20 cellular contexts compared by ENCODE assay signal in genomic region chr2:7333189-7333588, GRCh38.
DNase-seq lines count a peak whose midpoint lies in the region; ATAC-seq, FAIRE-seq and TF ChIP-seq lines count a peak whose summit lies in the region.
"Had no signal": no experiment of that assay in that cellular context is flagged by ENCODE, and none has a peak within 500 bp of the region (broad histone marks: within the 10 kb centered on the region; RNA-seq: fewer than 3 reads in every experiment).

No MANE protein-coding gene starts in this region.

- ATAC-seq in A549 (no peak), HG02623 (IDR thresholded peaks at IDR 0.05; ENCODE audit: unreplicated experiment) (no peak)

- peaks cover 1% of the 10 kb centered on the region for H3K27me3 Mint-ChIP-seq in glutamatergic neuron (ENCODE audit: unreplicated experiment)

- H3K56ac ChIP-seq in H1 (replicated peaks; ENCODE audit: insufficient read length, low read depth, low read length): no peak overlapping the region

- no peak overlapping the region for H3K4me3 Mint-ChIP-seq in glutamatergic neuron (ENCODE audit: unreplicated experiment)
- H3K4me3 Mint-ChIP-seq: B cell; CD4-positive, alpha-beta T cell; HFFc6 had no signal

- H3K4me2 ChIP-seq in A549: no peak overlapping the region
- no peak overlapping the region for H3K4me2 ChIP-seq in H1 (ENCODE audit: insufficient read depth in 1 of 2, low read depth in 2 of 2, low read length in 2 of 2)

- no peak overlapping the region for H2BK15ac ChIP-seq in H1 (ENCODE audit: low read length)

- no peaks in the 10 kb centered on the region for H3K36me3 Mint-ChIP-seq in glutamatergic neuron (ENCODE audit: unreplicated experiment)

- no peak overlapping the region for H4K5ac ChIP-seq in H1 (ENCODE audit: insufficient read length, low read depth, low read length)

- H2BK120ac ChIP-seq in H1 (replicated peaks; ENCODE audit: low read depth, low read length): no peak overlapping the region

- CTCF ChIA-PET in A549 (lab: Yijun Ruan, JAX): no interaction called here
- CTCF ChIA-PET in H1 (lab: Charles Lee; ENCODE audit: partially characterized antibody): no interaction called here

- TF ChIP-seq CTCF in A549 (IDR thresholded peaks at IDR 0.05) (no peak), H1 (IDR thresholded peaks at IDR 0.05; ENCODE audit: control extremely low read depth in 1 of 3, insufficient read depth in 1 of 3, low read depth in 1 of 3, low read length in 3 of 3) (no peak), glutamatergic neuron (IDR thresholded peaks at IDR 0.05; ENCODE audit: partially characterized antibody, unreplicated experiment) (no peak), foreskin fibroblast (IDR thresholded peaks at IDR 0.05; ENCODE audit: low read depth, low read length) (no peak)

- H3K27ac ChIP-seq in A549 (no peak overlapping the region), H1 (ENCODE audit: low read depth, low read length) (no peak overlapping the region), substantia nigra (ENCODE audit: low read depth, low read length, poor library complexity, severe bottlenecking) (no peak overlapping the region)

- POLR2A ChIA-PET in A549 (lab: Yijun Ruan, JAX) (no interaction called here), H1 (lab: Charles Lee; ENCODE audit: partially characterized antibody) (no interaction called here)

- no peaks in the 10 kb centered on the region for H3K23me2 ChIP-seq in H1 (ENCODE audit: low read depth, low read length)

- no peak overlapping the region for H3K14ac ChIP-seq in H1 (ENCODE audit: insufficient read length)

- H3K4me3 ChIP-seq in A549 (no peak overlapping the region), H1 (ENCODE audit: extremely low read depth in 1 of 4, insufficient read depth in 2 of 4, low read depth in 3 of 4, low read length in 4 of 4) (no peak overlapping the region), foreskin fibroblast (ENCODE audit: low read depth in 1 of 2, low read length in 2 of 2) (no peak overlapping the region)

- no peak overlapping the region for H2BK12ac ChIP-seq in H1 (ENCODE audit: low read depth, low read length)

- H3K23ac ChIP-seq in H1 (ENCODE audit: insufficient read length): no peak overlapping the region

- TF ChIP-seq POLR2A in A549 (IDR thresholded peaks at IDR 0.05; ENCODE audit: low read length) (no peak), H1 (IDR thresholded peaks at IDR 0.05; ENCODE audit: control extremely low read depth in 1 of 2, low read depth in 2 of 2, low read length in 2 of 2) (no peak)

- H2AK5ac ChIP-seq in H1 (ENCODE audit: low read depth, low read length): no peak overlapping the region

- H3K4me1 ChIP-seq in A549 (no peaks in the 10 kb centered on the region), H1 (replicated peaks in 1 of 4; ENCODE audit: control insufficient read depth in 3 of 4, insufficient read depth in 4 of 4, low read length in 3 of 4) (no peaks in the 10 kb centered on the region)

- WGBS in A549 (ENCODE audit: missing lambda C conversion rate): 3% methylated on average over 2 of the region's 2 CpGs
- WGBS in H1 (ENCODE audit: extremely low coverage in 1 of 2, insufficient coverage in 1 of 2, insufficient read length in 1 of 2, insufficient replicate concordance in 2 of 2, low coverage in 1 of 2, low lambda C conversion rate in 2 of 2, missing lambda C conversion rate in 1 of 2), 2 experiments: 88% methylated on average over 2 of the region's 2 CpGs; no CpG with 5 or more reads in 1 of the 2 experiments

- H3K4me1 Mint-ChIP-seq in glutamatergic neuron (ENCODE audit: low read depth, unreplicated experiment): peaks cover 10% of the 10 kb centered on the region
- H3K4me1 Mint-ChIP-seq: B cell had no signal

- H3K9me3 Mint-ChIP-seq in glutamatergic neuron (ENCODE audit: unreplicated experiment): peaks cover 5% of the 10 kb centered on the region
- H3K9me3 Mint-ChIP-seq: CD4-positive, alpha-beta T cell had no signal

- no peak for DNase-seq in A549 (ENCODE audit: low read depth in 1 of 2, low spot score in 1 of 2)
- peak; percentile 4 for DNase-seq in OCI-M1 (lab: John Stamatoyannopoulos, UW)
- no peak for DNase-seq in H1 (ENCODE audit: low read depth in 1 of 2, low spot score in 2 of 2)
- no peak for DNase-seq in glutamatergic neuron
- no peak for DNase-seq in foreskin fibroblast
- no peak for DNase-seq in substantia nigra (lab: John Stamatoyannopoulos, UW)
- no peak for DNase-seq in stimulated activated CD4-positive, alpha-beta T cell treated with anti-CD3 and anti-CD28 coated beads, Interleukin-12 subunit alpha, Interleukin-12 subunit beta, amount 100 ng/mL, for 4 hours
- DNase-seq: C1 segment of cervical spinal cord; CD4-positive, alpha-beta T cell; DMS153; DMS79 treated with DMSO at 0.1 percent for 48 hours; EL; HCEC 1CT; HFFc6 had no signal

- H3K18ac ChIP-seq in H1 (ENCODE audit: extremely low read depth, low read length): no peak overlapping the region

- H3K9ac ChIP-seq in H1 (replicated peaks in 1 of 4; ENCODE audit: extremely low read depth in 1 of 4, low read depth in 3 of 4, low read length in 3 of 4): no peak overlapping the region

- no peak overlapping the region for H2BK5ac ChIP-seq in H1 (ENCODE audit: low read depth, low read length)

- no peaks in the 10 kb centered on the region for H3K27me3 ChIP-seq in H1 (replicated peaks in 1 of 4; ENCODE audit: control insufficient read depth in 3 of 4, extremely low read depth in 1 of 4, insufficient read depth in 3 of 4, low read length in 3 of 4)

- H3K79me2 ChIP-seq in H1 (ENCODE audit: control insufficient read depth in 1 of 2, insufficient read depth in 2 of 2, low read length in 2 of 2): no peaks in the 10 kb centered on the region

- no peaks in the 10 kb centered on the region for H3K36me3 ChIP-seq in H1 (ENCODE audit: control insufficient read depth in 2 of 4, insufficient read depth in 4 of 4, low read length in 3 of 4)

- H4K20me1 ChIP-seq in H1 (replicated peaks in 1 of 2; ENCODE audit: control insufficient read depth in 1 of 2, insufficient read depth in 2 of 2, low read length in 2 of 2): no peaks in the 10 kb centered on the region

- FAIRE-seq in A549 (lab: Jason Lieb, UNC): no peak
- FAIRE-seq in H1 (lab: Jason Lieb, UNC): no peak
- FAIRE-seq: D721Med, G401.6, GM12891, HTR-8/SVneo had no signal

- no peak for TF ChIP-seq EP300 in A549 (IDR thresholded peaks at IDR 0.05)
- TF ChIP-seq EP300 in H1 (IDR thresholded peaks at IDR 0.05; ENCODE audit: borderline replicate concordance in 1 of 2, low read depth in 2 of 2, low read length in 2 of 2): no peak

- H3K79me1 ChIP-seq in H1 (ENCODE audit: low read depth, low read length): no peaks in the 10 kb centered on the region

- peak overlapping the region; percentile 54; the same call in 1 of the 2 replicates for H2AFZ ChIP-seq in H1 (ENCODE audit: low read length)

- H3K27ac Mint-ChIP-seq in glutamatergic neuron (ENCODE audit: unreplicated experiment): peak overlapping the region; percentile 68
- H3K27ac Mint-ChIP-seq: B cell; CD4-positive, alpha-beta T cell; HFFc6 had no signal

- no peak overlapping the region for H4K8ac ChIP-seq in H1 (ENCODE audit: extremely low read depth, insufficient read depth, low read length)

- H3K4ac ChIP-seq in H1 (replicated peaks; ENCODE audit: insufficient read length, low read depth, low read length): no peak overlapping the region

- H2BK20ac ChIP-seq in H1 (ENCODE audit: low read length): no peak overlapping the region

- no peak overlapping the region for H4K91ac ChIP-seq in H1 (replicated peaks; ENCODE audit: insufficient read length, low read length)

- H3K9me3 ChIP-seq in A549 (no peaks in the 10 kb centered on the region), H1 (ENCODE audit: insufficient read depth in 2 of 2, low read depth in 1 of 2, low read length in 1 of 2) (no peaks in the 10 kb centered on the region)

- TF ChIP-seq RAD21 in A549 (conservative IDR thresholded peaks at IDR 0.05 in 1 of 2, IDR thresholded peaks at IDR 0.05 in 1 of 2) (no peak), H1 (IDR thresholded peaks at IDR 0.05 in 1 of 2, conservative IDR thresholded peaks at IDR 0.05 in 1 of 2; ENCODE audit: low read depth in 2 of 2, low read length in 2 of 2) (no peak)

TF ChIP-seq in A549, 52 proteins besides CTCF, POLR2A, EP300 and RAD21 (continues in another document):
- TF ChIP-seq CHD2 (IDR thresholded peaks at IDR 0.05; ENCODE audit: low read length, partially characterized antibody): no peak
- no peak for TF ChIP-seq GATA3 (IDR thresholded peaks at IDR 0.05; ENCODE audit: borderline replicate concordance)
- no peak for TF ChIP-seq ZSCAN20 (CRISPR knock-in tag; IDR thresholded peaks at IDR 0.05)
- no peak for TF ChIP-seq SREBF2 (IDR thresholded peaks at IDR 0.05)
- TF ChIP-seq NFE2L2 (conservative IDR thresholded peaks at IDR 0.05; ENCODE audit: low read length): peak; percentile 80
- TF ChIP-seq PBX3 (IDR thresholded peaks at IDR 0.05): no peak
- TF ChIP-seq MAFK (IDR thresholded peaks at IDR 0.05; ENCODE audit: partially characterized antibody): peak; percentile 92

TF ChIP-seq in H1, 55 proteins besides CTCF, POLR2A, EP300 and RAD21:
- TF ChIP-seq CHD1 (IDR thresholded peaks at IDR 0.05; ENCODE audit: low read depth, low read length) (no peak), TBP (IDR thresholded peaks at IDR 0.05; ENCODE audit: low read depth, low read length) (no peak), BACH1 (IDR thresholded peaks at IDR 0.05; ENCODE audit: low read length) (peak; percentile 85), KDM4A (IDR thresholded peaks at IDR 0.05; ENCODE audit: low read depth, low read length, severe bottlenecking) (no peak), E2F6 (IDR thresholded peaks at IDR 0.05) (no peak), CHD2 (IDR thresholded peaks at IDR 0.05; ENCODE audit: low read length) (no peak), MAFK (IDR thresholded peaks at IDR 0.05; ENCODE audit: low read depth, low read length) (peak; percentile 82), NRF1 (IDR thresholded peaks at IDR 0.05; ENCODE audit: low read depth, low read length) (no peak), JUND (IDR thresholded peaks at IDR 0.05; ENCODE audit: low read length) (no peak)
TF ChIP-seq in H1: peak in this region for 2.

Comparison
In these comparisons a context has a peak if more than half of its experiments do, and no peak if none do; other contexts are left out.
1. Of the 18 proteins assayed by ChIP-seq in both H1 and A549: peak only in H1: none; only in A549: none; in both: MAFK; in neither: 17.